Comparison of ENCODE assay signal across 10 cellular contexts in genomic region chr2:43269706-43270105, GRCh38. TPM values are rescaled to one million over a fixed set of nuclear protein-coding genes. Genes with fewer than 3 reads are reported as not detected.
DNase-seq lines count a peak whose midpoint lies in the region; ATAC-seq, FAIRE-seq and TF ChIP-seq lines count a peak whose summit lies in the region.
"Had no signal": no experiment of that assay in that cellular context is flagged by ENCODE, and none has a peak within 500 bp of the region (broad histone marks: within the 10 kb centered on the region; RNA-seq: fewer than 3 reads in every experiment).

No MANE protein-coding gene starts in this region.

- peaks cover 6% of the 10 kb centered on the region for H3K36me3 Mint-ChIP-seq in astrocyte (ENCODE audit: low read depth, unreplicated experiment)

- FAIRE-seq in astrocyte (lab: Jason Lieb, UNC), result no peak
- FAIRE-seq: frontal cortex had no signal

- H3K9ac ChIP-seq in astrocyte (ENCODE audit: low read length), result peak overlapping the region; percentile 72

- 39% methylated on average over 3 of the region's 3 CpGs for WGBS in hepatocyte (ENCODE audit: low lambda C conversion rate, missing lambda C conversion rate)
- 23 to 64% (median 49%) methylated on average over 3 of the region's 3 CpGs for WGBS in stomach, 5 donors

- no peaks in the 10 kb centered on the region for H3K79me2 ChIP-seq in astrocyte (ENCODE audit: insufficient read depth, low read length)
- H3K79me2 ChIP-seq in hepatocyte, result no peaks in the 10 kb centered on the region

- no peaks in the 10 kb centered on the region for H3K9me3 ChIP-seq in astrocyte (ENCODE audit: insufficient read depth, low read depth, low read length)
- H3K9me3 ChIP-seq in hepatocyte (ENCODE audit: low read depth), result no peaks in the 10 kb centered on the region
- no peaks in the 10 kb centered on the region for H3K9me3 ChIP-seq in stomach

- H2AFZ ChIP-seq in astrocyte (ENCODE audit: low read depth, low read length) (no peak overlapping the region), hepatocyte (no peak overlapping the region)

- H3K9me2 ChIP-seq in hepatocyte (replicated peaks; ENCODE audit: insufficient read depth), result no peaks in the 10 kb centered on the region

- H3K4me2 ChIP-seq in astrocyte (ENCODE audit: low read length) (peak overlapping the region; percentile 76), hepatocyte (peak overlapping the region; percentile 55)

- H3K27ac Mint-ChIP-seq in astrocyte (ENCODE audit: unreplicated experiment), result peak overlapping the region; percentile 96

- TF ChIP-seq POLR2A in stomach (IDR thresholded peaks at IDR 0.05), result no peak

- intact Hi-C loops in stomach (cut with DNase I; ENCODE audit: low total_unique reads), result no loop called here

- H3K4me1 ChIP-seq in astrocyte (ENCODE audit: insufficient read depth, low read length) (peaks cover 34% of the 10 kb centered on the region), hepatocyte (ENCODE audit: insufficient read depth) (peaks cover 34% of the 10 kb centered on the region), stomach (peaks cover 18 to 67% (median 38%) of the 10 kb centered on the region in 4 donors)

- H3K27ac ChIP-seq in astrocyte (ENCODE audit: low read depth, low read length) (peak overlapping the region; percentile 70), hepatocyte (peak overlapping the region; percentile 89), stomach (peak overlapping the region; percentile 4 to 83 (median 80))

- H3K4me3 Mint-ChIP-seq in astrocyte (ENCODE audit: unreplicated experiment), result no peak overlapping the region

- peaks cover 9% of the 10 kb centered on the region for H4K20me1 ChIP-seq in astrocyte (ENCODE audit: insufficient read depth, low read length)
- no peaks in the 10 kb centered on the region for H4K20me1 ChIP-seq in hepatocyte (ENCODE audit: insufficient read depth, poor library complexity, severe bottlenecking)

- ATAC-seq in HG02623 (IDR thresholded peaks at IDR 0.05; ENCODE audit: unreplicated experiment) (peak; percentile 30), HG03097 (IDR thresholded peaks at IDR 0.05; ENCODE audit: low FRiP score, unreplicated experiment) (no peak), GM21515 (IDR thresholded peaks at IDR 0.05; ENCODE audit: unreplicated experiment) (no peak)

- H3K4me3 ChIP-seq in astrocyte (ENCODE audit: insufficient read depth, low read depth, low read length) (no peak overlapping the region), hepatocyte (no peak overlapping the region), stomach (no peak overlapping the region)

- DNase-seq in astrocyte (ENCODE audit: low read depth) (peak; percentile 82), hepatocyte (ENCODE audit: low spot score) (peak; percentile 64), stomach (peak; percentile 28), T-helper 1 cell (no peak), NCI-H2196 (lab: John Stamatoyannopoulos, UW; ENCODE audit: unreplicated experiment) (no peak)
- DNase-seq: stimulated activated CD4-positive, alpha-beta T cell treated with anti-CD3 and anti-CD28 coated beads, Interleukin-4, amount 100 ng/mL, for 24 hours had no signal

- H3K4me1 Mint-ChIP-seq in astrocyte (ENCODE audit: low read depth, unreplicated experiment), result peaks cover 52% of the 10 kb centered on the region

- no peak for TF ChIP-seq CTCF in astrocyte (IDR thresholded peaks at IDR 0.05; ENCODE audit: insufficient read depth, low read depth, low read length)
- TF ChIP-seq CTCF in hepatocyte (IDR thresholded peaks at IDR 0.05; ENCODE audit: poor library complexity), result no peak
- TF ChIP-seq CTCF in stomach (IDR thresholded peaks at IDR 0.05), result no peak

- no peak for TF ChIP-seq EP300 in stomach (IDR thresholded peaks at IDR 0.05)

- H3K36me3 ChIP-seq in astrocyte (ENCODE audit: insufficient read depth, low read length) (no peaks in the 10 kb centered on the region), hepatocyte (replicated peaks; ENCODE audit: insufficient read depth, low read depth) (no peaks in the 10 kb centered on the region), stomach (peaks cover 0 to 8% (median 0%) of the 10 kb centered on the region in 4 donors)

- no peaks in the 10 kb centered on the region for H3K9me3 Mint-ChIP-seq in astrocyte (ENCODE audit: unreplicated experiment)

- no peaks in the 10 kb centered on the region for H3K27me3 ChIP-seq in astrocyte (ENCODE audit: insufficient read depth, low read length)
- no peaks in the 10 kb centered on the region for H3K27me3 ChIP-seq in hepatocyte
- no peaks in the 10 kb centered on the region for H3K27me3 ChIP-seq in stomach

- no peaks in the 10 kb centered on the region for H3K27me3 Mint-ChIP-seq in astrocyte (ENCODE audit: low read depth, unreplicated experiment)

RNA-seq across cellular contexts. Expression of gene ZFP36L2, which starts 43.3 kb away (rescaled TPM):
- total RNA-seq in astrocyte (44.5 and 49.5 TPM in 2 replicates), hepatocyte (77.6 and 85.1 TPM in 2 replicates), stomach (100 to 1,000 TPM in 3 of 5 donors, 10 to 100 TPM in 2; 49.1 to 189 (median 109) TPM)
- polyA plus RNA-seq in hepatocyte (266 and 285 TPM in 2 replicates), stomach (10 to 100 TPM; 43.7 to 89.2 (median 44.0) TPM)

Comparison
In these comparisons a context has a peak if more than half of its experiments do, and no peak if none do; other contexts are left out.
1. DNase-seq: peak in astrocyte (single experiment), hepatocyte (single experiment) and stomach (single experiment); none in T-helper 1 cell (0 of 5) and NCI-H2196 (single experiment).
2. Peak in every context shown above with its lines, with median percentiles within 50 percentile points of each other: H3K27ac ChIP-seq.